27 cellular contexts compared by ENCODE assay signal in genomic region chr12:6080149-6081045, GRCh38. TPM values are rescaled to one million over a fixed set of nuclear protein-coding genes. Genes with fewer than 3 reads are reported as not detected.
A peak's percentile ranks its signal among the peaks of the same experiment; 100 is the strongest.
DNase-seq lines count a peak whose midpoint lies in the region; ATAC-seq, FAIRE-seq and TF ChIP-seq lines count a peak whose summit lies in the region.
"Had no signal": no experiment of that assay in that cellular context is flagged by ENCODE, and none has a peak within 500 bp of the region (broad histone marks: within the 10 kb centered on the region; RNA-seq: fewer than 3 reads in every experiment).

No MANE protein-coding gene starts in this region.

- no peak overlapping the region for H3K18ac ChIP-seq in mesenchymal stem cell (ENCODE audit: low read depth in 1 of 2, low read length in 2 of 2)

- no peak overlapping the region for H2AK5ac ChIP-seq in mesenchymal stem cell (ENCODE audit: low read length, severe bottlenecking)

- no peak overlapping the region for H2AFZ ChIP-seq in mesenchymal stem cell (ENCODE audit: low read depth, low read length)

- H3K9me3 Mint-ChIP-seq in natural killer cell, result no peaks in the 10 kb centered on the region
- H3K9me3 Mint-ChIP-seq: activated T-helper 1 cell treated with anti-CD3 and anti-CD28 coated beads, Interleukin-12 subunit alpha, Interleukin-12 subunit beta, Interleukin-2, Interleukin-4 antibody, amounts not matched to agents 30 ng/mL and 10 ng/mL and 1 ng/mL, durations not matched to agents 14 hours and 24 hours and 36 hours; CD14-positive monocyte; mesothelial cell of epicardium; naive thymus-derived CD8-positive, alpha-beta T cell; stimulated activated naive CD8-positive, alpha-beta T cell treated with anti-CD3 and anti-CD28 coated beads, Interleukin-15, amount 100 ng/mL, for 72 hours had no signal

- H3K79me1 ChIP-seq in mesenchymal stem cell (replicated peaks; ENCODE audit: low read length, poor library complexity, severe bottlenecking), result no peaks in the 10 kb centered on the region

- H3K27ac ChIP-seq in right cardiac atrium (ENCODE audit: low read length) (no peak overlapping the region), mesenchymal stem cell (ENCODE audit: low read length, poor library complexity, severe bottlenecking) (no peak overlapping the region)
- H3K27ac ChIP-seq: pancreas, right lobe of liver, RWPE1, thyroid gland had no signal

- WGBS in right cardiac atrium, result 90% methylated on average over 18 of the region's 18 CpGs
- WGBS in mesenchymal stem cell, result 94% methylated on average over 18 of the region's 18 CpGs

- H3K27me3 ChIP-seq in right cardiac atrium (ENCODE audit: control insufficient read depth, insufficient read depth), result no peaks in the 10 kb centered on the region
- H3K27me3 ChIP-seq in mesenchymal stem cell (ENCODE audit: control insufficient read depth in 1 of 2, insufficient read depth in 1 of 2, low read length in 2 of 2), result no peaks in the 10 kb centered on the region
- no peaks in the 10 kb centered on the region for H3K27me3 ChIP-seq in HAP-1 (ENCODE audit: low read depth)
- H3K27me3 ChIP-seq: right lobe of liver, thyroid gland had no signal

- H3K4me1 ChIP-seq in right cardiac atrium (ENCODE audit: control insufficient read depth, insufficient read depth, low read length) (peaks cover 15% of the 10 kb centered on the region), mesenchymal stem cell (ENCODE audit: control insufficient read depth, insufficient read depth, low read depth, low read length) (peaks cover 17% of the 10 kb centered on the region), HAP-1 (peaks cover 17% of the 10 kb centered on the region)
- H3K4me1 ChIP-seq: pancreas, right lobe of liver had no signal

- no peak overlapping the region for H2BK5ac ChIP-seq in mesenchymal stem cell (ENCODE audit: low read depth, low read length, poor library complexity, severe bottlenecking)

- H4K91ac ChIP-seq in mesenchymal stem cell (ENCODE audit: low read length), result peak overlapping the region; percentile 46

- H2BK12ac ChIP-seq in mesenchymal stem cell (ENCODE audit: low read length in 2 of 2), result peak overlapping the region; percentile 23 to 29

- in situ Hi-C loops in HAP-1 (cut with MboI; ENCODE audit: low sequenced_read_pairs), result no loop called here

- no peak overlapping the region for H3K4ac ChIP-seq in mesenchymal stem cell (ENCODE audit: low read depth in 1 of 2, low read length in 2 of 2)

- intact Hi-C loops in right cardiac atrium (cut with DNase I) (loop anchor here in 1 of 4 donors (5.0 kb wide), 1 partner anchor 42 kb away; the partner anchor contains the start of gene VWF), left cardiac atrium (cut with DNase I) (no loop called here), natural killer cell (cut with micrococcal nuclease) (no loop called here)

- no peak overlapping the region for H3K4me2 ChIP-seq in mesenchymal stem cell (ENCODE audit: low read length, poor library complexity, severe bottlenecking)

- H4K8ac ChIP-seq in mesenchymal stem cell (ENCODE audit: low read length), result no peak overlapping the region

- H3K9ac ChIP-seq in mesenchymal stem cell (ENCODE audit: low read length), result no peak overlapping the region

- TF ChIP-seq CTCF in natural killer cell (IDR thresholded peaks at IDR 0.05), result no peak

- no peaks in the 10 kb centered on the region for H3K9me3 ChIP-seq in right cardiac atrium (ENCODE audit: control insufficient read depth, low read length)
- no peaks in the 10 kb centered on the region for H3K9me3 ChIP-seq in T-helper 17 cell (ENCODE audit: control insufficient read depth, low read length, poor library complexity, severe bottlenecking)
- no peaks in the 10 kb centered on the region for H3K9me3 ChIP-seq in mesenchymal stem cell (ENCODE audit: control insufficient read depth, low read length)
- H3K9me3 ChIP-seq in HAP-1, result no peaks in the 10 kb centered on the region
- H3K9me3 ChIP-seq: pancreas, right lobe of liver, thyroid gland had no signal

- no peak overlapping the region for H3K23ac ChIP-seq in mesenchymal stem cell (ENCODE audit: low read length in 2 of 2)

- H3K27ac Mint-ChIP-seq in T-helper 17 cell (peak overlapping the region; percentile 62), natural killer cell (no peak overlapping the region)
- H3K27ac Mint-ChIP-seq: activated T-helper 1 cell treated with anti-CD3 and anti-CD28 coated beads, Interleukin-12 subunit alpha, Interleukin-12 subunit beta, Interleukin-2, Interleukin-4 antibody, amounts not matched to agents 30 ng/mL and 10 ng/mL and 1 ng/mL, durations not matched to agents 14 hours and 24 hours and 36 hours; mesothelial cell of epicardium had no signal

- H2BK15ac ChIP-seq in mesenchymal stem cell (ENCODE audit: low read depth, poor library complexity, severe bottlenecking), result no peak overlapping the region

- H2BK120ac ChIP-seq in mesenchymal stem cell (ENCODE audit: low read depth, low read length), result no peak overlapping the region

- no peak for ATAC-seq in right cardiac atrium
- no peak for ATAC-seq in left cardiac atrium
- ATAC-seq in T-helper 17 cell, result no peak
- ATAC-seq in natural killer cell, result no peak
- ATAC-seq: naive thymus-derived CD8-positive, alpha-beta T cell; pancreas; right lobe of liver; stimulated activated naive CD8-positive, alpha-beta T cell treated with anti-CD3 and anti-CD28 coated beads, Interleukin-15, amount 100 ng/mL, for 72 hours had no signal

- H3K4me3 ChIP-seq in right cardiac atrium (ENCODE audit: low read length) (no peak overlapping the region), mesenchymal stem cell (ENCODE audit: insufficient read depth in 1 of 2, low read depth in 1 of 2, low read length in 2 of 2) (no peak overlapping the region), HAP-1 (no peak overlapping the region)
- H3K4me3 ChIP-seq: pancreas, right lobe of liver, thyroid gland had no signal

- DNase-seq in right cardiac atrium (peak in 2 of 3 donors; percentile 17 to 26), left cardiac atrium (no peak), T-helper 17 cell (no peak), mesenchymal stem cell (no peak), urothelium cell line (ENCODE audit: low spot score) (no peak), HAP-1 (ENCODE audit: low spot score in 2 of 2) (no peak), natural killer cell (no peak)
- DNase-seq in activated effector memory CD4-positive, alpha-beta T cell treated with Interleukin-2 at 50 U/mL for 16 hours, result no peak
- DNase-seq: activated CD4-positive, alpha-beta T cell treated with anti-CD3 and anti-CD28 coated beads, Interleukin-2, amount 50 U/mL, for 1 hour; activated naive CD4-positive, alpha-beta T cell treated with anti-CD3 and anti-CD28 coated beads, Interleukin-2, amount 50 U/mL, for 16 hours; aorta; central memory CD4-positive, alpha-beta T cell; dermis blood vessel endothelial cell; naive thymus-derived CD8-positive, alpha-beta T cell; NCI-H1105; NCI-H2081 treated with DMSO at 0.1 percent for 48 hours; NCI-H510A; right lobe of liver; stimulated activated naive CD8-positive, alpha-beta T cell treated with anti-CD3 and anti-CD28 coated beads, Interleukin-15, amount 100 ng/mL, for 72 hours; T1000; thyroid gland had no signal

- no peaks in the 10 kb centered on the region for H3K36me3 ChIP-seq in mesenchymal stem cell (ENCODE audit: control insufficient read depth in 1 of 2, insufficient read depth in 2 of 2, low read depth in 1 of 2, low read length in 2 of 2)
- no peaks in the 10 kb centered on the region for H3K36me3 ChIP-seq in HAP-1 (replicated peaks)
- H3K36me3 ChIP-seq: pancreas, right lobe of liver, thyroid gland had no signal

- peak; percentile 91 for FAIRE-seq in urothelium cell line (lab: Jason Lieb, UNC)
- FAIRE-seq: GM12892, pancreas had no signal

- H3K36me3 Mint-ChIP-seq in T-helper 17 cell (ENCODE audit: low read depth) (no peaks in the 10 kb centered on the region), natural killer cell (no peaks in the 10 kb centered on the region)
- H3K36me3 Mint-ChIP-seq: mesothelial cell of epicardium; naive thymus-derived CD8-positive, alpha-beta T cell had no signal

- H3K4me1 Mint-ChIP-seq in T-helper 17 cell (peaks cover 8% of the 10 kb centered on the region), natural killer cell (peaks cover 9 to 11% of the 10 kb centered on the region in 2 donors)

- H3K4me3 Mint-ChIP-seq in T-helper 17 cell (no peak overlapping the region), natural killer cell (no peak overlapping the region)
- H3K4me3 Mint-ChIP-seq: activated T-helper 1 cell treated with anti-CD3 and anti-CD28 coated beads, Interleukin-12 subunit alpha, Interleukin-12 subunit beta, Interleukin-2, Interleukin-4 antibody, amounts not matched to agents 30 ng/mL and 10 ng/mL and 1 ng/mL, durations not matched to agents 14 hours and 24 hours and 36 hours; CD14-positive monocyte; mesothelial cell of epicardium; naive thymus-derived CD8-positive, alpha-beta T cell; stimulated activated naive CD8-positive, alpha-beta T cell treated with anti-CD3 and anti-CD28 coated beads, Interleukin-15, amount 100 ng/mL, for 72 hours had no signal

- H3K27me3 Mint-ChIP-seq in T-helper 17 cell (peaks cover 46% of the 10 kb centered on the region), natural killer cell (ENCODE audit: low read depth in 2 of 2) (peaks cover 7 to 14% of the 10 kb centered on the region in 2 donors)

- H3K14ac ChIP-seq in mesenchymal stem cell (ENCODE audit: low read length in 2 of 2), result no peak overlapping the region

RNA-seq across cellular contexts. Expression of gene VWF, which starts 44.1 kb away (rescaled TPM):
- 100 to 1,000 TPM; 144 to 388 (median 269) TPM for total RNA-seq in right cardiac atrium
- 181 TPM for polyA plus RNA-seq in right cardiac atrium
- total RNA-seq in left cardiac atrium, result 100 to 1,000 TPM; 241 to 483 TPM
- total RNA-seq in T-helper 17 cell, result 1 to 10 TPM in 1 of 2 donors, under 1 TPM in 1; 0.55 to 4.1 TPM
- 0.07 TPM for polyA plus RNA-seq in mesenchymal stem cell (2013, experiment 1 of 2)
- polyA plus RNA-seq in mesenchymal stem cell (2013, experiment 2 of 2), result 0.12 TPM
- under 1 TPM; 0.14 to 0.95 (median 0.71) TPM for total RNA-seq in natural killer cell
- total RNA-seq: activated T-helper 1 cell treated with anti-CD3 and anti-CD28 coated beads, Interleukin-12 subunit alpha, Interleukin-12 subunit beta, Interleukin-2, Interleukin-4 antibody, amounts not matched to agents 30 ng/mL and 10 ng/mL and 1 ng/mL, durations not matched to agents 14 hours and 24 hours and 36 hours had no signal
- polyA plus RNA-seq: naive thymus-derived CD8-positive, alpha-beta T cell had no signal

Comparison
In these comparisons a context has a peak if more than half of its experiments do, and no peak if none do; other contexts are left out.
1. DNase-seq: peak in right cardiac atrium (2 of 3); none in left cardiac atrium (single experiment), T-helper 17 cell (0 of 3), mesenchymal stem cell (single experiment), urothelium cell line (single experiment), HAP-1 (0 of 2), activated effector memory CD4-positive, alpha-beta T cell treated with Interleukin-2 at 50 U/mL for 16 hours (single experiment) and natural killer cell (single experiment).
2. RNA of gene VWF, which starts 44.1 kb away (total RNA-seq): 241 to 483 TPM in left cardiac atrium and 144 to 388 TPM in right cardiac atrium; 0.55 to 4.1 TPM in T-helper 17 cell and 0.14 to 0.95 TPM in natural killer cell; every median in the first group is over 10 times any median in the second.